ENCODE assay signal across 7 cellular contexts in the genomic region with DNA sequence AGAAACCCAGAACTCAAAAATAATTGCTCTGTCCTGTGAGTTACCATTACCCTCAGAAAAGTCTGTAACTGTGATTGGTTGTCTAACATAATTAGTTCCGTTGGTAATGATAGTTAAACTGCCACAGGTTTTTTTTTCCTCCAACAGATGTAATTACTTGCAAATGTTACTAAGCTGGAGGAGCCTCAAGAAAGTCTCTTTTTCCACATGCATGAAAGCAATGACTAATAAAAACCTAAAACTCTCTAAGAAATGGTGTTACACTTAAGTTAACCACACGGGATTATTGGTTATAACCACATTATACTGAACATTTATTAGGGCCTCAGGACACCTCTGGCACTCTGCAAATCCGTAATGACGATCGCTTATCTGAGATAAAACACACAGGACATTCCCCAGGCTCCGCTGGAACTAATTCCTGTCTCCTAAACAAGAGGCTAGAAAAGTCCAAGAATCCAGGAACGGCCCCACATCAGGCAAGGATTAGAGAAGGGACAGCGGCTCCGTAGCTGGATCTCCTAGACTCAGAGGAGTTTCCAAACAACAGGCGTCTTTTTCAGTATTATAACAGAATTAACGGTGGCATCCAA. TPM values are rescaled to one million over a fixed set of nuclear protein-coding genes. Genes with fewer than 3 reads are reported as not detected.
DNase-seq lines count a peak whose midpoint lies in the region; ATAC-seq and TF ChIP-seq lines count a peak whose summit lies in the region.

No MANE protein-coding gene starts in this region.

- ATAC-seq in left ventricle myocardium superior (peak; percentile 31), psoas muscle (peak in 1 of 4 donors; percentile 30)

- DNase-seq in GM10248 (ENCODE audit: extremely low spot score) = peak; percentile 17
- peak; percentile 4 for DNase-seq in Jurkat, Clone E6-1 (ENCODE audit: low read depth, low spot score)
- no peak for DNase-seq in left ventricle myocardium superior
- DNase-seq in psoas muscle = no peak
- DNase-seq in epidermal melanocyte (ENCODE audit: insufficient read length, low spot score) = no peak
- DNase-seq in DMS114 treated with DMSO at 0.1 percent for 48 hours (lab: John Stamatoyannopoulos, UW; ENCODE audit: unreplicated experiment) = no peak

- CTCF ChIA-PET in GM10248 (lab: Yijun Ruan, JAX) = no interaction called here

- H3K9me3 ChIP-seq in psoas muscle = peaks cover 36% of the 10 kb centered on the region

- H3K27me3 ChIP-seq in psoas muscle (ENCODE audit: insufficient read depth in 3 of 3, low read length in 2 of 3) = no peaks in the 10 kb centered on the region

- H3K36me3 Mint-ChIP-seq in activated naive CD8-positive, alpha-beta T cell = peaks cover 31% of the 10 kb centered on the region

- peaks cover 3% of the 10 kb centered on the region for H3K4me1 ChIP-seq in psoas muscle

- intact Hi-C loops in left ventricle myocardium superior (cut with micrococcal nuclease) (no loop called here), psoas muscle (cut with DNase I) (loop anchor here in 1 of 2 donors (10.0 kb wide), 2 partner anchors 139 to 249 kb away; a partner anchor contains a TSS)

- WGBS in psoas muscle, 3 donors = 3 to 4% (median 4%) methylated on average over 11 of the region's 11 CpGs

- POLR2A ChIA-PET in GM10248 (lab: Yijun Ruan, JAX) = no interaction called here

- peak overlapping the region; percentile 83 for H3K27ac Mint-ChIP-seq in activated naive CD8-positive, alpha-beta T cell

- H3K27me3 Mint-ChIP-seq in activated naive CD8-positive, alpha-beta T cell = peaks cover 3% of the 10 kb centered on the region

- H3K4me1 Mint-ChIP-seq in activated naive CD8-positive, alpha-beta T cell (ENCODE audit: low read depth) = peaks cover 23% of the 10 kb centered on the region

- no peak for TF ChIP-seq CTCF in GM10248 (IDR thresholded peaks at IDR 0.05; ENCODE audit: control extremely low read depth, extremely low read depth, low read depth, missing control alignments)
- TF ChIP-seq CTCF in psoas muscle (IDR thresholded peaks at IDR 0.05) = no peak

- H3K4me3 Mint-ChIP-seq in activated naive CD8-positive, alpha-beta T cell = peak overlapping the region; percentile 92

- H3K27ac ChIP-seq in psoas muscle = peak overlapping the region; percentile 82

- H3K9me3 Mint-ChIP-seq in activated naive CD8-positive, alpha-beta T cell (ENCODE audit: low read depth) = peaks cover 8% of the 10 kb centered on the region

- H3K4me3 ChIP-seq in Jurkat, Clone E6-1 (ENCODE audit: low read length) = peak overlapping the region; percentile 87
- peak overlapping the region; percentile 92 for H3K4me3 ChIP-seq in psoas muscle

- peaks cover 1 to 41% of the 10 kb centered on the region in 2 donors for H3K36me3 ChIP-seq in psoas muscle (ENCODE audit: insufficient read depth in 1 of 2, low read depth in 1 of 2)

RNA-seq across cellular contexts. Expression of a gene that starts 0.8 kb away (rescaled TPM):
- polyA plus RNA-seq in Jurkat, Clone E6-1 (2012; ENCODE audit: insufficient read depth, insufficient read length) = 1.7 TPM
- total RNA-seq in left ventricle myocardium superior = 4.5 TPM
- total RNA-seq in psoas muscle = 1 to 10 TPM; 1.4 to 2.6 (median 2.1) TPM
- polyA plus RNA-seq in psoas muscle = 1 to 10 TPM; 1.1 to 3.2 (median 1.5) TPM

RNA-seq across cellular contexts. Expression of a gene that starts 44.4 kb away (rescaled TPM):
- not detected for polyA plus RNA-seq in Jurkat, Clone E6-1 (2012; ENCODE audit: insufficient read depth, insufficient read length)
- total RNA-seq in left ventricle myocardium superior = 6.5 TPM
- 1 to 10 TPM in 2 of 4 donors, under 1 TPM in 2; 0.25 to 4.5 (median 1.1) TPM for total RNA-seq in psoas muscle
- 1 to 10 TPM in 1 of 3 donors, under 1 TPM in 2; 0.34 to 2.1 (median 0.77) TPM for polyA plus RNA-seq in psoas muscle

RNA-seq across cellular contexts. Expression of a gene that starts 52.4 kb away (rescaled TPM):
- not detected for polyA plus RNA-seq in Jurkat, Clone E6-1 (2012; ENCODE audit: insufficient read depth, insufficient read length)
- total RNA-seq in left ventricle myocardium superior = 5.4 TPM
- 1 to 10 TPM; 1.4 to 4.8 (median 1.7) TPM for total RNA-seq in psoas muscle
- polyA plus RNA-seq in psoas muscle = 1 to 10 TPM in 1 of 3 donors, under 1 TPM in 2; 0.70 to 1.5 (median 0.91) TPM

Comparison
In these comparisons a context has a peak if more than half of its experiments do, and no peak if none do; other contexts are left out.
1. DNase-seq: peak in GM10248 (single experiment) and Jurkat, Clone E6-1 (single experiment); none in left ventricle myocardium superior (single experiment), psoas muscle (0 of 2), epidermal melanocyte (single experiment) and DMS114 treated with DMSO at 0.1 percent for 48 hours (single experiment).